In genomic region chr1:184386271-184387068, GRCh38 we compare ENCODE assay signal across 8 cellular contexts. TPM values are rescaled to one million over a fixed set of nuclear protein-coding genes. Genes with fewer than 3 reads are reported as not detected.
DNase-seq lines count a peak whose midpoint lies in the region; TF ChIP-seq lines count a peak whose summit lies in the region.

Gene C1orf21, plus strand, starts transcription at chr1:184387029. Its CDS starts 90,481 bp downstream, at chr1:184477510.

- H3K9ac ChIP-seq in Loucy (ENCODE audit: low read depth, low read length, poor library complexity, severe bottlenecking) = peak within 1 kb of the TSS; percentile 73
- peak within 1 kb of the TSS; percentile 71 for H3K9ac ChIP-seq in SK-N-MC (ENCODE audit: insufficient read length)

- no peak for TF ChIP-seq CTCF in Loucy (conservative IDR thresholded peaks at IDR 0.05; ENCODE audit: low read length)

- peak within 1 kb of the TSS; percentile 99 for H2AFZ ChIP-seq in Loucy (ENCODE audit: low read length)

- no peaks in the 10 kb centered on the region for H3K36me3 Mint-ChIP-seq in activated naive CD8-positive, alpha-beta T cell

- H3K9me2 ChIP-seq in Loucy (replicated peaks; ENCODE audit: low read depth, low read length) = no peaks in the 10 kb centered on the region

- DNase-seq in DMS79 treated with DMSO at 0.1 percent for 48 hours (lab: John Stamatoyannopoulos, UW) = peak; percentile 47
- peak; percentile 67 for DNase-seq in GOT3 (lab: John Stamatoyannopoulos, UW)
- no peak for DNase-seq in SK-N-MC (ENCODE audit: low read depth, low spot score)
- DNase-seq in glomerular endothelial cell (ENCODE audit: extremely low read depth, low read depth, low spot score) = no peak
- DNase-seq in nucleus accumbens (lab: John Stamatoyannopoulos, UW) = peak in 55 of 56 donors; percentile 18 to 94 (median 77)
- peak; percentile 13 to 93 (median 63) for DNase-seq in substantia nigra (lab: John Stamatoyannopoulos, UW)

- peak within 1 kb of the TSS; percentile 79 for H3K4me3 ChIP-seq in Loucy (ENCODE audit: low read length, poor library complexity, severe bottlenecking)
- peak within 1 kb of the TSS; percentile 93 for H3K4me3 ChIP-seq in SK-N-MC

- H3K79me2 ChIP-seq in Loucy (ENCODE audit: insufficient read depth, low read length) = peaks cover 25% of the 10 kb centered on the region

- H3K9me3 ChIP-seq in Loucy (ENCODE audit: insufficient read depth, low read depth, low read length) = no peaks in the 10 kb centered on the region
- H3K9me3 ChIP-seq in SK-N-MC (ENCODE audit: low read depth, low read length) = no peaks in the 10 kb centered on the region

- H3K9me3 Mint-ChIP-seq in activated naive CD8-positive, alpha-beta T cell (ENCODE audit: low read depth) = no peaks in the 10 kb centered on the region

- peaks cover 28% of the 10 kb centered on the region for H3K4me1 ChIP-seq in Loucy (ENCODE audit: insufficient read depth, low read length, poor library complexity, severe bottlenecking)

- H4K20me1 ChIP-seq in Loucy (ENCODE audit: insufficient read depth, low read length, poor library complexity, severe bottlenecking) = peaks cover 8% of the 10 kb centered on the region

- H3K4me3 Mint-ChIP-seq in activated naive CD8-positive, alpha-beta T cell = peak within 1 kb of the TSS; percentile 85

- peaks cover 17% of the 10 kb centered on the region for H3K4me1 Mint-ChIP-seq in activated naive CD8-positive, alpha-beta T cell (ENCODE audit: low read depth)

- peak within 1 kb of the TSS; percentile 88 for H3K4me2 ChIP-seq in Loucy (ENCODE audit: low read depth, low read length, poor library complexity, severe bottlenecking)

- H3K27ac Mint-ChIP-seq in activated naive CD8-positive, alpha-beta T cell = no peak within 1 kb of the TSS

- no peak within 1 kb of the TSS for H3K27ac ChIP-seq in SK-N-MC
- peak within 1 kb of the TSS; percentile 67 for H3K27ac ChIP-seq in substantia nigra (ENCODE audit: low read depth, low read length, poor library complexity, severe bottlenecking)

- H3K27me3 ChIP-seq in Loucy (ENCODE audit: insufficient read depth, low read length, poor library complexity, severe bottlenecking) = peaks cover 17% of the 10 kb centered on the region

- H3K27me3 Mint-ChIP-seq in activated naive CD8-positive, alpha-beta T cell = peaks cover 47% of the 10 kb centered on the region

- H3F3A ChIP-seq in Loucy (ENCODE audit: low read depth) = no peaks in the 10 kb centered on the region; the same call in 1 of the 2 replicates

- H3K36me3 ChIP-seq in Loucy (ENCODE audit: insufficient read depth, low read length) (no peaks in the 10 kb centered on the region), SK-N-MC (ENCODE audit: insufficient read depth, low read length) (no peaks in the 10 kb centered on the region)

RNA-seq across cellular contexts. Expression of gene C1orf21, which starts in this region (rescaled TPM):
- 20.7 and 28.1 TPM in 2 replicates for total RNA-seq in glomerular endothelial cell

Comparison
In these comparisons a context has a peak if more than half of its experiments do, and no peak if none do; other contexts are left out.
1. DNase-seq: peak in DMS79 treated with DMSO at 0.1 percent for 48 hours (single experiment), GOT3 (single experiment), nucleus accumbens (55 of 56) and substantia nigra (49 of 49); none in SK-N-MC (single experiment) and glomerular endothelial cell (single experiment).